In genomic region chr5:78467140-78467539, GRCh38 we compare ENCODE assay signal across 14 cellular contexts.
"Had no signal": no experiment of that assay in that cellular context is flagged by ENCODE, and none has a peak within 500 bp of the region (broad histone marks: within the 10 kb centered on the region; RNA-seq: fewer than 3 reads in every experiment).

No MANE protein-coding gene starts in this region.

- H3K4me3 ChIP-seq: coronary artery, dorsolateral prefrontal cortex, esophagus muscularis mucosa, gastrocnemius medialis, heart right ventricle, left lung, lower lobe of right lung had no signal

- FAIRE-seq: kidney had no signal

- DNase-seq: dorsolateral prefrontal cortex; effector CD4-positive, alpha-beta T cell; effector memory CD4-positive, alpha-beta T cell; gastrocnemius medialis; glutamatergic neuron; head of caudate nucleus; heart right ventricle; islet precursor cell; kidney; left lung; left ventricle myocardium superior; lower lobe of right lung had no signal

- H3K4me1 ChIP-seq: gastrocnemius medialis, lower lobe of right lung had no signal

- H3K9me3 ChIP-seq: esophagus muscularis mucosa, gastrocnemius medialis, heart right ventricle, left lung, lower lobe of right lung had no signal

- H3K36me3 ChIP-seq: gastrocnemius medialis, left lung had no signal
